9 cellular contexts compared by ENCODE assay signal in genomic region chr19:18009412-18010066, GRCh38. TPM values are rescaled to one million over a fixed set of nuclear protein-coding genes. Genes with fewer than 3 reads are reported as not detected.
DNase-seq lines count a peak whose midpoint lies in the region; ATAC-seq and TF ChIP-seq lines count a peak whose summit lies in the region.
"Had no signal": no experiment of that assay in that cellular context is flagged by ENCODE, and none has a peak within 500 bp of the region (broad histone marks: within the 10 kb centered on the region; RNA-seq: fewer than 3 reads in every experiment).

No MANE protein-coding gene starts in this region.

- H3K9ac ChIP-seq in mesenchymal stem cell (ENCODE audit: low read length) = no peak overlapping the region

- intact Hi-C loops in left colon (cut with DNase I, micrococcal nuclease) = loop anchor here (5.0 to 10.0 kb wide), 2 partner anchors 48 to 155 kb away; no protein-coding TSS in a partner anchor
- intact Hi-C loops in CD14-positive monocyte (cut with micrococcal nuclease) = loop anchor here (1.0 to 5.0 kb wide), 4 partner anchors 8 to 243 kb away; partner anchors contain the start of gene PIK3R2 (in 1 of the 2)

- peaks cover 33% of the 10 kb centered on the region for H3K36me3 Mint-ChIP-seq in stimulated activated naive CD8-positive, alpha-beta T cell treated with anti-CD3 and anti-CD28 coated beads, Interleukin-15, Interleukin-2, amounts not matched to agents 100 ng/mL and 50 ng/mL, for 24 hours (ENCODE audit: low read depth)
- H3K36me3 Mint-ChIP-seq in activated naive CD8-positive, alpha-beta T cell = peaks cover 4% of the 10 kb centered on the region
- H3K36me3 Mint-ChIP-seq in CD14-positive monocyte = peaks cover 56 to 77% of the 10 kb centered on the region in 2 donors

- H3K27me3 Mint-ChIP-seq in stimulated activated naive CD8-positive, alpha-beta T cell treated with anti-CD3 and anti-CD28 coated beads, Interleukin-15, Interleukin-2, amounts not matched to agents 100 ng/mL and 50 ng/mL, for 24 hours = no peaks in the 10 kb centered on the region
- no peaks in the 10 kb centered on the region for H3K27me3 Mint-ChIP-seq in activated naive CD8-positive, alpha-beta T cell
- peaks cover 0 to 5% (median 0%) of the 10 kb centered on the region in 3 donors for H3K27me3 Mint-ChIP-seq in CD14-positive monocyte (ENCODE audit: low read depth in 3 of 3)

- no peak overlapping the region for H3K14ac ChIP-seq in mesenchymal stem cell (ENCODE audit: low read length in 2 of 2)

- in situ Hi-C loops in GM13976 (cut with MboI; ENCODE audit: low sequenced_read_pairs, unreplicated experiment) = no loop called here

- no peak overlapping the region for H2BK120ac ChIP-seq in mesenchymal stem cell (ENCODE audit: low read depth, low read length)

- H3K27me3 ChIP-seq in mesenchymal stem cell (ENCODE audit: control insufficient read depth in 1 of 2, insufficient read depth in 1 of 2, low read length in 2 of 2) = no peaks in the 10 kb centered on the region

- WGBS in mesenchymal stem cell = 92% methylated on average over 37 of the region's 37 CpGs

- peak overlapping the region; percentile 84 for H3K4me3 Mint-ChIP-seq in stimulated activated naive CD8-positive, alpha-beta T cell treated with anti-CD3 and anti-CD28 coated beads, Interleukin-15, Interleukin-2, amounts not matched to agents 100 ng/mL and 50 ng/mL, for 24 hours
- peak overlapping the region; percentile 87 for H3K4me3 Mint-ChIP-seq in activated naive CD8-positive, alpha-beta T cell
- peak overlapping the region in 1 of 2 donors; percentile 74 for H3K4me3 Mint-ChIP-seq in CD14-positive monocyte

- peak overlapping the region; percentile 78 for H3K27ac Mint-ChIP-seq in stimulated activated naive CD8-positive, alpha-beta T cell treated with anti-CD3 and anti-CD28 coated beads, Interleukin-15, Interleukin-2, amounts not matched to agents 100 ng/mL and 50 ng/mL, for 24 hours
- peak overlapping the region; percentile 84 for H3K27ac Mint-ChIP-seq in activated naive CD8-positive, alpha-beta T cell
- H3K27ac Mint-ChIP-seq in CD14-positive monocyte = peak overlapping the region in 1 of 7 donors; percentile 35
- H3K27ac Mint-ChIP-seq: mesothelial cell of epicardium had no signal

- peaks cover 6% of the 10 kb centered on the region for H3K79me1 ChIP-seq in mesenchymal stem cell (replicated peaks; ENCODE audit: low read length, poor library complexity, severe bottlenecking)

- no peak overlapping the region for H3K4me3 ChIP-seq in mesenchymal stem cell (ENCODE audit: insufficient read depth in 1 of 2, low read depth in 1 of 2, low read length in 2 of 2)

- H3K18ac ChIP-seq in mesenchymal stem cell (ENCODE audit: low read depth in 1 of 2, low read length in 2 of 2) = no peak overlapping the region

- TF ChIP-seq CTCF in CD14-positive monocyte (IDR thresholded peaks at IDR 0.05) = no peak
- no peak for TF ChIP-seq CTCF in GM13976 (IDR thresholded peaks at IDR 0.05; ENCODE audit: borderline replicate concordance, control extremely low read depth, extremely low read depth, insufficient read depth, missing control alignments)

- H3K9me3 Mint-ChIP-seq in stimulated activated naive CD8-positive, alpha-beta T cell treated with anti-CD3 and anti-CD28 coated beads, Interleukin-15, Interleukin-2, amounts not matched to agents 100 ng/mL and 50 ng/mL, for 24 hours = no peaks in the 10 kb centered on the region
- H3K9me3 Mint-ChIP-seq in activated naive CD8-positive, alpha-beta T cell (ENCODE audit: low read depth) = no peaks in the 10 kb centered on the region
- peaks cover 0 to 2% (median 0%) of the 10 kb centered on the region in 7 donors for H3K9me3 Mint-ChIP-seq in CD14-positive monocyte
- H3K9me3 Mint-ChIP-seq: mesothelial cell of epicardium had no signal

- no peak overlapping the region for H3K4ac ChIP-seq in mesenchymal stem cell (ENCODE audit: low read depth in 1 of 2, low read length in 2 of 2)

- no peak overlapping the region for H3K4me2 ChIP-seq in mesenchymal stem cell (ENCODE audit: low read length, poor library complexity, severe bottlenecking)

- no peak overlapping the region for H4K8ac ChIP-seq in mesenchymal stem cell (ENCODE audit: low read length)

- peaks cover 35% of the 10 kb centered on the region for H3K4me1 ChIP-seq in mesenchymal stem cell (ENCODE audit: control insufficient read depth, insufficient read depth, low read depth, low read length)

- no peak overlapping the region for H3K23ac ChIP-seq in mesenchymal stem cell (ENCODE audit: low read length in 2 of 2)

- H2BK15ac ChIP-seq in mesenchymal stem cell (ENCODE audit: low read depth, poor library complexity, severe bottlenecking) = no peak overlapping the region

- no peak for ATAC-seq in stimulated activated naive CD8-positive, alpha-beta T cell treated with anti-CD3 and anti-CD28 coated beads, Interleukin-15, Interleukin-2, amounts not matched to agents 100 U/mL and 50 U/mL, for 24 hours
- no peak for ATAC-seq in left colon

- H3K9me3 ChIP-seq in mesenchymal stem cell (ENCODE audit: control insufficient read depth, low read length) = no peaks in the 10 kb centered on the region

- H2BK5ac ChIP-seq in mesenchymal stem cell (ENCODE audit: low read depth, low read length, poor library complexity, severe bottlenecking) = no peak overlapping the region

- no peak overlapping the region for H2AK5ac ChIP-seq in mesenchymal stem cell (ENCODE audit: low read length, severe bottlenecking)

- H3K36me3 ChIP-seq in mesenchymal stem cell (ENCODE audit: control insufficient read depth in 1 of 2, insufficient read depth in 2 of 2, low read depth in 1 of 2, low read length in 2 of 2) = peaks cover 29 to 48% of the 10 kb centered on the region in 2 experiments

- no peak for DNase-seq in stimulated activated naive CD8-positive, alpha-beta T cell treated with anti-CD3 and anti-CD28 coated beads, Interleukin-15, Interleukin-2, amounts not matched to agents 100 U/mL and 50 U/mL, for 24 hours
- DNase-seq in mesenchymal stem cell (peak; percentile 31), left colon (no peak), NCI-H2029 treated with DMSO at 0.1 percent for 48 hours (lab: John Stamatoyannopoulos, UW) (no peak), CD14-positive monocyte (ENCODE audit: low spot score) (no peak), GM13976 (ENCODE audit: low spot score) (no peak)

- H2BK12ac ChIP-seq in mesenchymal stem cell (ENCODE audit: low read length in 2 of 2) = no peak overlapping the region

- no peak overlapping the region for H4K91ac ChIP-seq in mesenchymal stem cell (ENCODE audit: low read length)

- no peak overlapping the region for H3K27ac ChIP-seq in mesenchymal stem cell (ENCODE audit: low read length, poor library complexity, severe bottlenecking)

- no peak overlapping the region for H2AFZ ChIP-seq in mesenchymal stem cell (ENCODE audit: low read depth, low read length)

- H3K4me1 Mint-ChIP-seq in stimulated activated naive CD8-positive, alpha-beta T cell treated with anti-CD3 and anti-CD28 coated beads, Interleukin-15, Interleukin-2, amounts not matched to agents 100 ng/mL and 50 ng/mL, for 24 hours (ENCODE audit: low read depth) = peaks cover 52% of the 10 kb centered on the region
- peaks cover 42% of the 10 kb centered on the region for H3K4me1 Mint-ChIP-seq in activated naive CD8-positive, alpha-beta T cell (ENCODE audit: low read depth)
- peaks cover 37% of the 10 kb centered on the region for H3K4me1 Mint-ChIP-seq in CD14-positive monocyte

RNA-seq across cellular contexts. Expression of gene ARRDC2, which starts 1.6 kb away (rescaled TPM):
- polyA plus RNA-seq in mesenchymal stem cell (2013, experiment 1 of 2) = 3.7 TPM
- 3.6 TPM for polyA plus RNA-seq in mesenchymal stem cell (2013, experiment 2 of 2)
- 10 to 100 TPM; 21.0 to 27.7 TPM for total RNA-seq in left colon
- 10 to 100 TPM; 13.8 to 23.9 TPM for polyA plus RNA-seq in CD14-positive monocyte

RNA-seq across cellular contexts. Expression of gene KCNN1, which starts 42.6 kb away (rescaled TPM):
- 0.12 TPM for polyA plus RNA-seq in mesenchymal stem cell (2013, experiment 1 of 2)
- polyA plus RNA-seq in mesenchymal stem cell (2013, experiment 2 of 2) = 0.15 TPM
- under 1 TPM in 1 of 2 donors, not detected in 1; 0.14 TPM for total RNA-seq in left colon
- polyA plus RNA-seq in CD14-positive monocyte = not detected
